ENCODE assay signal across 31 cellular contexts in the genomic region with DNA sequence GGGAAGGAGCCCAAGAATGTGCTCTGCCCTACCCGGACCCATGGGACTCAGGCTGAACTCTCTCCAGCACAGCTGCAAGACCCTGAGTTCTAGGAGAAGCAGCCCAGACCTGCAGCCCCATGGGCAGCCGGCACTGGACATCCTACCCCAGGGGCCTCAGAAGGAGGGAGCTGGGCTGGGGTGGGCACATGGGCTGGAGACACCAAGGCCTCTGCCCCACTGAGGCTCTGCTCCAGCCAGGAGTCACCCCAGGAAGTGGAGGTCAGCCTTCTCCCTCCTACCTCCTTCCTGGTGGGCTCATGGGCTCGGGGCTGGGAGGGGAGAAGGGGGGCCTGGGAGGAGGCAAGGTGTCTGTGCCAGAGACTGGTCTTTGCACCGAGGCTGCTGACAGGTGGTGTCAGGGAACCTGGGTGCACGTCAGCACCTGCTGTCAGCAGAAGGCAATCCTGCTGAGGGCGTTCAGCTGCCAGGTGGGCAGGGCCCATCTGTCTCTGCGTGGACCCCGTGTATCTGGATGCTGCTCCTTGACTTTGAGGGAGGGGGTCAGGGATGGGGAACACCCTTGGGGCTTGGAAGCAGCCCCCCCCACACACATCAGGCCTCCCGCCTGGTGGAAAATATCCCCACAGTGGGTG.
A peak's percentile ranks its signal among the peaks of the same experiment; 100 is the strongest.
DNase-seq lines count a peak whose midpoint lies in the region; ATAC-seq and TF ChIP-seq lines count a peak whose summit lies in the region.
"Had no signal": no experiment of that assay in that cellular context is flagged by ENCODE, and none has a peak within 500 bp of the region (broad histone marks: within the 10 kb centered on the region; RNA-seq: fewer than 3 reads in every experiment).

No MANE protein-coding gene starts in this region.

- no peak for TF ChIP-seq EP300 in gastroesophageal sphincter (IDR thresholded peaks at IDR 0.05)

- no peak for TF ChIP-seq CTCF in gastroesophageal sphincter (IDR thresholded peaks at IDR 0.05)

- H3K27me3 ChIP-seq in BLaER1 (no peaks in the 10 kb centered on the region), H7 (ENCODE audit: control insufficient read depth, insufficient read depth, low read length) (no peaks in the 10 kb centered on the region), gastroesophageal sphincter (peaks cover 5% of the 10 kb centered on the region)
- H3K27me3 ChIP-seq: BE2C, Peyer's patch, SJCRH30, testis had no signal

- H3K4me2 ChIP-seq in BLaER1, result peak overlapping the region; percentile 91

- ATAC-seq in gastroesophageal sphincter, result no peak
- no peak for ATAC-seq in stimulated activated effector memory CD8-positive, alpha-beta T cell treated with anti-CD3 and anti-CD28 coated beads, Interleukin-12 subunit alpha, Interleukin-12 subunit beta, amount 100 ng/mL, for 72 hours
- ATAC-seq: WTC11 had no signal

- H4K20me1 ChIP-seq in BLaER1, result no peaks in the 10 kb centered on the region

- H3K27ac ChIP-seq in BLaER1 (peak overlapping the region; percentile 22; the same call in 1 of the 2 replicates), gastroesophageal sphincter (peak overlapping the region in 3 of 4 donors; percentile 42 to 66 (median 51))
- H3K27ac ChIP-seq: lower lobe of right lung, Peyer's patch, psoas muscle, SJCRH30, skin epidermis, testis had no signal

- no peak overlapping the region for H3K4me3 Mint-ChIP-seq in stimulated activated effector memory CD8-positive, alpha-beta T cell treated with anti-CD3 and anti-CD28 coated beads, Interleukin-12 subunit alpha, Interleukin-12 subunit beta, amount 100 ng/mL, for 72 hours
- H3K4me3 Mint-ChIP-seq: activated CD4-positive, alpha-beta T cell treated with anti-CD3 and anti-CD28 coated beads, Interleukin-2, amount 10 ng/mL, durations not matched to agents 7 days and 5 days; activated naive CD8-positive, alpha-beta T cell treated with anti-CD3 and anti-CD28 coated beads, Interleukin-2, amount 10 ng/mL, durations not matched to agents 7 days and 5 days; endodermal cell; naive thymus-derived CD4-positive, alpha-beta T cell; WTC11 had no signal

- H3K9me3 ChIP-seq in BLaER1 (no peaks in the 10 kb centered on the region), gastroesophageal sphincter (no peaks in the 10 kb centered on the region)
- H3K9me3 ChIP-seq: BE2C, lower lobe of right lung, Peyer's patch, psoas muscle, SJCRH30, testis had no signal

- H3K4me1 ChIP-seq in BLaER1, result peaks cover 43% of the 10 kb centered on the region
- peaks cover 0 to 19% (median 0%) of the 10 kb centered on the region in 3 donors for H3K4me1 ChIP-seq in gastroesophageal sphincter
- H3K4me1 ChIP-seq: BE2C, lower lobe of right lung, Peyer's patch, psoas muscle, SJCRH30 had no signal

- no peaks in the 10 kb centered on the region for H3K36me3 Mint-ChIP-seq in stimulated activated effector memory CD8-positive, alpha-beta T cell treated with anti-CD3 and anti-CD28 coated beads, Interleukin-12 subunit alpha, Interleukin-12 subunit beta, amount 100 ng/mL, for 72 hours
- H3K36me3 Mint-ChIP-seq: activated naive CD8-positive, alpha-beta T cell treated with anti-CD3 and anti-CD28 coated beads, Interleukin-2, amount 10 ng/mL, durations not matched to agents 7 days and 5 days; naive thymus-derived CD4-positive, alpha-beta T cell; WTC11 had no signal

- H3K4me3 ChIP-seq in BLaER1 (peak overlapping the region; percentile 28; the same call in 1 of the 2 replicates), H7 (ENCODE audit: insufficient read depth, low read depth, low read length) (no peak overlapping the region), gastroesophageal sphincter (no peak overlapping the region)
- H3K4me3 ChIP-seq: lower lobe of right lung, Peyer's patch, psoas muscle, SJCRH30, skin epidermis, testis had no signal

- H3K27ac Mint-ChIP-seq in stimulated activated effector memory CD8-positive, alpha-beta T cell treated with anti-CD3 and anti-CD28 coated beads, Interleukin-12 subunit alpha, Interleukin-12 subunit beta, amount 100 ng/mL, for 72 hours, result peak overlapping the region; percentile 65
- H3K27ac Mint-ChIP-seq: activated CD4-positive, alpha-beta T cell treated with anti-CD3 and anti-CD28 coated beads, Interleukin-2, amount 10 ng/mL, durations not matched to agents 7 days and 5 days; activated naive CD8-positive, alpha-beta T cell treated with anti-CD3 and anti-CD28 coated beads, Interleukin-2, amount 10 ng/mL, durations not matched to agents 7 days and 5 days; endodermal cell; naive thymus-derived CD4-positive, alpha-beta T cell; WTC11 had no signal

- H3K4me1 Mint-ChIP-seq in stimulated activated effector memory CD8-positive, alpha-beta T cell treated with anti-CD3 and anti-CD28 coated beads, Interleukin-12 subunit alpha, Interleukin-12 subunit beta, amount 100 ng/mL, for 72 hours, result no peaks in the 10 kb centered on the region
- H3K4me1 Mint-ChIP-seq: activated CD4-positive, alpha-beta T cell treated with anti-CD3 and anti-CD28 coated beads, Interleukin-2, amount 10 ng/mL, durations not matched to agents 7 days and 5 days; activated naive CD8-positive, alpha-beta T cell treated with anti-CD3 and anti-CD28 coated beads, Interleukin-2, amount 10 ng/mL, durations not matched to agents 7 days and 5 days; endodermal cell; naive thymus-derived CD4-positive, alpha-beta T cell had no signal

- H3K9ac ChIP-seq in BLaER1, result no peak overlapping the region

- H3K36me3 ChIP-seq in BLaER1 (no peaks in the 10 kb centered on the region), H7 (replicated peaks; ENCODE audit: control insufficient read depth, insufficient read depth, low read length) (no peaks in the 10 kb centered on the region), gastroesophageal sphincter (no peaks in the 10 kb centered on the region)
- H3K36me3 ChIP-seq: BE2C, lower lobe of right lung, Peyer's patch, SJCRH30 had no signal

- TF ChIP-seq POLR2A in gastroesophageal sphincter (IDR thresholded peaks at IDR 0.05), result no peak

- H3K9me3 Mint-ChIP-seq in stimulated activated effector memory CD8-positive, alpha-beta T cell treated with anti-CD3 and anti-CD28 coated beads, Interleukin-12 subunit alpha, Interleukin-12 subunit beta, amount 100 ng/mL, for 72 hours, result no peaks in the 10 kb centered on the region
- H3K9me3 Mint-ChIP-seq: activated CD4-positive, alpha-beta T cell treated with anti-CD3 and anti-CD28 coated beads, Interleukin-2, amount 10 ng/mL, durations not matched to agents 7 days and 5 days; activated naive CD8-positive, alpha-beta T cell treated with anti-CD3 and anti-CD28 coated beads, Interleukin-2, amount 10 ng/mL, durations not matched to agents 7 days and 5 days had no signal

- DNase-seq in H7 (peak; percentile 49), UCSD-AML1 (lab: John Stamatoyannopoulos, UW; ENCODE audit: unreplicated experiment) (no peak), hepatic stellate cell (ENCODE audit: low spot score) (no peak), NCI-H146 (lab: John Stamatoyannopoulos, UW) (no peak)
- no peak for DNase-seq in stimulated activated effector memory CD8-positive, alpha-beta T cell treated with anti-CD3 and anti-CD28 coated beads, Interleukin-12 subunit alpha, Interleukin-12 subunit beta, amount 100 ng/mL, for 72 hours (ENCODE audit: low spot score in 2 of 2)
- DNase-seq: activated CD4-positive, alpha-beta T cell treated with anti-CD3 and anti-CD28 coated beads, Interleukin-2, amount 10 ng/mL, durations not matched to agents 7 days and 5 days; activated gamma-delta T cell; activated naive CD8-positive, alpha-beta T cell treated with anti-CD3 and anti-CD28 coated beads, Interleukin-2, amount 10 ng/mL, durations not matched to agents 7 days and 5 days; activated T-cell treated with anti-CD3 and anti-CD28 coated beads, Interleukin-2, amount 50 U/mL, for 1 hour; central memory CD4-positive, alpha-beta T cell; dermis blood vessel endothelial cell; DMS53; endodermal cell; KG1; naive thymus-derived CD4-positive, alpha-beta T cell; NCI-H1092 treated with DMSO at 0.1 percent for 48 hours; NCI-H2029 treated with DMSO at 0.1 percent for 48 hours; NCI-H2227 treated with DMSO at 0.1 percent for 48 hours; NCI-H69; Peyer's patch; SJCRH30; stimulated activated naive CD4-positive, alpha-beta T cell; T1000; testis had no signal

- WGBS in gastroesophageal sphincter (ENCODE audit: low coverage in 1 of 2), 2 donors, result no CpG with 5 or more reads among the region's 9 CpGs
